1 cellular context compared by ENCODE assay signal in genomic region chr22:42662114-42663021, GRCh38.
TF ChIP-seq lines count a peak whose summit lies in the region.

No MANE protein-coding gene starts in this region.

TF ChIP-seq in H1, 55 proteins besides CTCF, POLR2A, EP300 and RAD21:
- no peak for TF ChIP-seq RNF2 (IDR thresholded peaks at IDR 0.05; ENCODE audit: borderline replicate concordance, low read depth, low read length, missing control alignments, poor library complexity, severe bottlenecking)
- TF ChIP-seq NRF1 (IDR thresholded peaks at IDR 0.05; ENCODE audit: low read depth, low read length) = no peak
- TF ChIP-seq NANOG (IDR thresholded peaks at IDR 0.05; ENCODE audit: insufficient read depth, low read depth, low read length, poor library complexity, severe bottlenecking) = no peak
- no peak for TF ChIP-seq BACH1 (IDR thresholded peaks at IDR 0.05; ENCODE audit: low read length)
- TF ChIP-seq EZH2 (IDR thresholded peaks at IDR 0.05; ENCODE audit: low read depth, low read length, severe bottlenecking) = peak; percentile 42
- no peak for TF ChIP-seq CHD7 (IDR thresholded peaks at IDR 0.05; ENCODE audit: insufficient replicate concordance, low read length)
- no peak for TF ChIP-seq POLR2AphosphoS5 (IDR thresholded peaks at IDR 0.05; ENCODE audit: low read depth, low read length)
- no peak for TF ChIP-seq ZNF274 (IDR thresholded peaks at IDR 0.05; ENCODE audit: borderline replicate concordance, extremely low read depth, low read length)
- TF ChIP-seq RFX5 (IDR thresholded peaks at IDR 0.05; ENCODE audit: borderline replicate concordance, low read depth, low read length) = no peak
- no peak for TF ChIP-seq CBX5 (IDR thresholded peaks at IDR 0.05; ENCODE audit: low read depth, low read length)
- no peak for TF ChIP-seq HDAC6 (IDR thresholded peaks at IDR 0.05; ENCODE audit: low read depth, low read length)
- no peak for TF ChIP-seq CTBP2 (IDR thresholded peaks at IDR 0.05; ENCODE audit: borderline replicate concordance, insufficient read depth, insufficient read length, low read length)
- TF ChIP-seq KDM5A (IDR thresholded peaks at IDR 0.05; ENCODE audit: low read length) = no peak
- TF ChIP-seq CEBPB (IDR thresholded peaks at IDR 0.05; ENCODE audit: low read depth, low read length) = no peak
- TF ChIP-seq SP4 (IDR thresholded peaks at IDR 0.05; ENCODE audit: low read length) = no peak
- 0 out of 2 replicates have a peak, but pooled peaks have one; percentile 45 for TF ChIP-seq RBBP5 (IDR thresholded peaks at IDR 0.05; ENCODE audit: borderline replicate concordance, low read depth, low read length)
- no peak for TF ChIP-seq SAP30 (IDR thresholded peaks at IDR 0.05; ENCODE audit: insufficient read depth, insufficient replicate concordance, low read length)
- TF ChIP-seq YY1 (IDR thresholded peaks at IDR 0.05; ENCODE audit: low read depth, low read length) = peak; percentile 57; the same call in 1 of the 2 replicates
- TF ChIP-seq CREB1 (IDR thresholded peaks at IDR 0.05) = no peak
- TF ChIP-seq E2F6 (IDR thresholded peaks at IDR 0.05) = peak; percentile 94
- no peak; a peak in 1 of 4 replicates for TF ChIP-seq SIN3A (conservative IDR thresholded peaks at IDR 0.05 in 1 of 2, IDR thresholded peaks at IDR 0.05 in 1 of 2; ENCODE audit: low read depth in 1 of 2, low read length in 2 of 2)
- 0 out of 2 replicates have a peak, but pooled peaks have one; percentile 20 for TF ChIP-seq TEAD4 (IDR thresholded peaks at IDR 0.05; ENCODE audit: low read depth, low read length)
- TF ChIP-seq CBX8 (IDR thresholded peaks at IDR 0.05; ENCODE audit: borderline replicate concordance, low read depth, low read length) = no peak
- no peak for TF ChIP-seq CHD2 (IDR thresholded peaks at IDR 0.05; ENCODE audit: low read length)
- no peak for TF ChIP-seq GABPA (IDR thresholded peaks at IDR 0.05; ENCODE audit: borderline replicate concordance, insufficient read depth, low read length)
- no peak for TF ChIP-seq SP2 (IDR thresholded peaks at IDR 0.05; ENCODE audit: low read length)
- TF ChIP-seq SIRT6 (IDR thresholded peaks at IDR 0.05; ENCODE audit: low read length) = no peak
- no peak; the same call in 1 of the 2 replicates for TF ChIP-seq PHF8 (conservative IDR thresholded peaks at IDR 0.05; ENCODE audit: low read depth, low read length)
- peak; percentile 94 for TF ChIP-seq KDM4A (IDR thresholded peaks at IDR 0.05; ENCODE audit: low read depth, low read length, severe bottlenecking)
- peak; percentile 57 for TF ChIP-seq ASH2L (IDR thresholded peaks at IDR 0.05; ENCODE audit: low read length)
- no peak for TF ChIP-seq MAFK (IDR thresholded peaks at IDR 0.05; ENCODE audit: low read depth, low read length)
- no peak for TF ChIP-seq SIX5 (IDR thresholded peaks at IDR 0.05; ENCODE audit: low read depth, low read length)
- no peak for TF ChIP-seq KDM1A (IDR thresholded peaks at IDR 0.05; ENCODE audit: borderline replicate concordance, low read length)
- TF ChIP-seq POU5F1 (IDR thresholded peaks at IDR 0.05; ENCODE audit: low read depth, low read length) = no peak
- TF ChIP-seq, protein P1, sequence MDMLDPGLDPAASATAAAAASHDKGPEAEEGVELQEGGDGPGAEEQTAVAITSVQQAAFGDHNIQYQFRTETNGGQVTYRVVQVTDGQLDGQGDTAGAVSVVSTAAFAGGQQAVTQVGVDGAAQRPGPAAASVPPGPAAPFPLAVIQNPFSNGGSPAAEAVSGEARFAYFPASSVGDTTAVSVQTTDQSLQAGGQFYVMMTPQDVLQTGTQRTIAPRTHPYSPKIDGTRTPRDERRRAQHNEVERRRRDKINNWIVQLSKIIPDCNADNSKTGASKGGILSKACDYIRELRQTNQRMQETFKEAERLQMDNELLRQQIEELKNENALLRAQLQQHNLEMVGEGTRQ (IDR thresholded peaks at IDR 0.05; ENCODE audit: low read length) = no peak
- 0 out of 2 replicates have a peak, but pooled peaks have one; percentile 32 for TF ChIP-seq JUND (IDR thresholded peaks at IDR 0.05; ENCODE audit: low read length)
- TF ChIP-seq HDAC2 (IDR thresholded peaks at IDR 0.05; ENCODE audit: borderline replicate concordance in 1 of 2, low read depth in 2 of 2, low read length in 2 of 2) = no peak
- no peak for TF ChIP-seq CHD1 (IDR thresholded peaks at IDR 0.05; ENCODE audit: low read depth, low read length)
- no peak for TF ChIP-seq JUN (IDR thresholded peaks at IDR 0.05; ENCODE audit: low read depth, low read length)
- TF ChIP-seq SUZ12 (IDR thresholded peaks at IDR 0.05; ENCODE audit: low read length) = peak; percentile 22; the same call in 1 of the 2 replicates
- TF ChIP-seq BCL11A (IDR thresholded peaks at IDR 0.05; ENCODE audit: low read depth in 2 of 2, low read length in 2 of 2) = no peak
- TF ChIP-seq FOSL1 (IDR thresholded peaks at IDR 0.05; ENCODE audit: insufficient read depth, low read depth, low read length) = no peak
- TF ChIP-seq, protein P2, sequence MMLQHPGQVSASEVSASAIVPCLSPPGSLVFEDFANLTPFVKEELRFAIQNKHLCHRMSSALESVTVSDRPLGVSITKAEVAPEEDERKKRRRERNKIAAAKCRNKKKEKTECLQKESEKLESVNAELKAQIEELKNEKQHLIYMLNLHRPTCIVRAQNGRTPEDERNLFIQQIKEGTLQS (IDR thresholded peaks at IDR 0.05; ENCODE audit: insufficient read depth, low read depth, low read length) = no peak
- no peak for TF ChIP-seq ATF2 (IDR thresholded peaks at IDR 0.05; ENCODE audit: low read length)
- no peak for TF ChIP-seq RXRA (IDR thresholded peaks at IDR 0.05; ENCODE audit: insufficient read depth, low read depth, low read length)
- TF ChIP-seq TAF7 (optimal IDR thresholded peaks at IDR 0.05; ENCODE audit: borderline replicate concordance, low read depth, low read length) = peak; percentile 15
- TF ChIP-seq SRF (IDR thresholded peaks at IDR 0.05; ENCODE audit: low read depth, low read length) = no peak
- TF ChIP-seq TAF1 (IDR thresholded peaks at IDR 0.05; ENCODE audit: low read depth, low read length) = no peak
- no peak for TF ChIP-seq TCF12 (IDR thresholded peaks at IDR 0.05; ENCODE audit: low read depth, low read length)
- no peak for TF ChIP-seq SP1 (IDR thresholded peaks at IDR 0.05; ENCODE audit: low read depth, low read length)
- no peak for TF ChIP-seq BRCA1 (IDR thresholded peaks at IDR 0.05; ENCODE audit: low read depth, low read length)
- TF ChIP-seq GTF2F1 (IDR thresholded peaks at IDR 0.05; ENCODE audit: borderline replicate concordance, low read depth, low read length) = no peak
- 0 out of 2 replicates have a peak, but pooled peaks have one; percentile 47 for TF ChIP-seq TBP (IDR thresholded peaks at IDR 0.05; ENCODE audit: low read depth, low read length)
- no peak for TF ChIP-seq EGR1 (IDR thresholded peaks at IDR 0.05; ENCODE audit: borderline replicate concordance, low read depth, low read length)
- TF ChIP-seq, protein P3, sequence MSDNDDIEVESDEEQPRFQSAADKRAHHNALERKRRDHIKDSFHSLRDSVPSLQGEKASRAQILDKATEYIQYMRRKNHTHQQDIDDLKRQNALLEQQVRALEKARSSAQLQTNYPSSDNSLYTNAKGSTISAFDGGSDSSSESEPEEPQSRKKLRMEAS (IDR thresholded peaks at IDR 0.05) = peak; percentile 85
TF ChIP-seq in H1: peak in this region for 12.
